Comparison of ENCODE assay signal across 33 cellular contexts in the genomic region with DNA sequence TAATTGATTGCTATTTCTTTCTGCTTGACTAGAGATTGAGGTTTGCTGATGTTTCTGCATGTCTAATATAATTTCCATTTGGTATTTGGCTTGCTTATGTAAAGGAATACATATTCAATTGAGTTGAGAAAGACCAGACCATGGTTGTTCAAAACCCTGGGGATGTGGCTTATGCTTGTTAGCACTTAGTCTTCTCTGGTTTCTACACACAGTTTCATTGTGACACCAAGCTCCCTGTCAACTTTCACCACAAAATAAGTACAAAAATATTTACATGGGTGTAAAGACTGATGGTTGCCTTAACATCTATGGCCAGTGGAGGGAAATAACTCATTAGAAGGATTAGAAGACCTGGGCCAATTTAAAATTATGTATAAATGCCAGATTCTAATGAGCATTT.
"Had no signal": no experiment of that assay in that cellular context is flagged by ENCODE, and none has a peak within 500 bp of the region (broad histone marks: within the 10 kb centered on the region; RNA-seq: fewer than 3 reads in every experiment).

No MANE protein-coding gene starts in this region.

- H3K27ac ChIP-seq: PC-9, RWPE1, SJCRH30, SK-N-MC had no signal

- H3K4me1 ChIP-seq: SJCRH30 had no signal

- DNase-seq: Kasumi-1, KG1, MG63, NCI-H1048, NCI-H1092 treated with DMSO at 0.1 percent for 48 hours, NCI-H1105 treated with DMSO at 0.1 percent for 48 hours, NCI-H1417, NCI-H1436, NCI-H146, NCI-H1694, NCI-H187, NCI-H1930, NCI-H2029 treated with DMSO at 0.1 percent for 48 hours, NCI-H2081 treated with DMSO at 0.1 percent for 48 hours, NCI-H2107, NCI-H2171, NCI-H226, NCI-H446 treated with DMSO at 0.1 percent for 48 hours, NCI-H510A, NCI-H524, NCI-H526, NCI-H69, NCI-H748 treated with DMSO at 0.1 percent for 48 hours, NCI-H82, PC-9, SHP77, SIG-M5, SJCRH30 had no signal

- ATAC-seq: Panc1, Right ventricle myocardium inferior, SK-N-SH treated with all-trans-retinoic acid at 6 μM for 48 hours had no signal

- H3K9me3 ChIP-seq: MG63, SJCRH30 had no signal

- H3K4me2 ChIP-seq: PC-9 had no signal

- H3K4me3 ChIP-seq: MG63, PC-9, SJCRH30, SK-N-MC had no signal

- H2AFZ ChIP-seq: PC-9 had no signal

- H3K36me3 ChIP-seq: MG63, SJCRH30 had no signal
